In genomic region chr1:26110731-26111529, GRCh38 we compare ENCODE assay signal across 8 cellular contexts. TPM values are rescaled to one million over a fixed set of nuclear protein-coding genes. Genes with fewer than 3 reads are reported as not detected.
DNase-seq lines count a peak whose midpoint lies in the region; ATAC-seq, FAIRE-seq and TF ChIP-seq lines count a peak whose summit lies in the region.

No MANE protein-coding gene starts in this region.

- H3K27me3 ChIP-seq in MM.1S (replicated peaks; ENCODE audit: insufficient read depth, low read length): no peaks in the 10 kb centered on the region
- H3K27me3 ChIP-seq in adrenal gland: no peaks in the 10 kb centered on the region
- no peaks in the 10 kb centered on the region for H3K27me3 ChIP-seq in right atrium auricular region
- no peaks in the 10 kb centered on the region for H3K27me3 ChIP-seq in psoas muscle (ENCODE audit: insufficient read depth in 3 of 3, low read length in 2 of 3)
- H3K27me3 ChIP-seq in vagina: no peaks in the 10 kb centered on the region

- H3K4me1 ChIP-seq in MM.1S (ENCODE audit: low read length): peaks cover 25% of the 10 kb centered on the region
- H3K4me1 ChIP-seq in adrenal gland (replicated peaks in 1 of 2): peaks cover 0 to 21% of the 10 kb centered on the region in 2 donors
- H3K4me1 ChIP-seq in right atrium auricular region: peaks cover 0 to 27% of the 10 kb centered on the region in 2 donors
- H3K4me1 ChIP-seq in psoas muscle: peaks cover 29% of the 10 kb centered on the region
- H3K4me1 ChIP-seq in vagina: peaks cover 20% of the 10 kb centered on the region

- peak; percentile 26 for DNase-seq in GM04504 (ENCODE audit: low read depth)
- peak; percentile 45 for DNase-seq in H54 (ENCODE audit: insufficient read length, low spot score)
- peak; percentile 85 for DNase-seq in MM.1S
- DNase-seq in T follicular helper cell (ENCODE audit: low read depth): peak; percentile 70
- peak; percentile 75 to 83 (median 80) for DNase-seq in adrenal gland
- peak; percentile 64 for DNase-seq in right atrium auricular region (ENCODE audit: low spot score)
- peak; percentile 80 to 87 for DNase-seq in psoas muscle
- peak in 1 of 2 donors; percentile 87 for DNase-seq in vagina (ENCODE audit: extremely low spot score in 2 of 2)

- peaks cover 25% of the 10 kb centered on the region for H3F3A ChIP-seq in MM.1S (ENCODE audit: insufficient read depth, low read length)

- H3K36me3 ChIP-seq in MM.1S (replicated peaks; ENCODE audit: insufficient read depth, low read length) (peaks cover 5% of the 10 kb centered on the region; the same call in 1 of the 2 replicates), adrenal gland (replicated peaks in 1 of 2) (peaks cover 0 to 11% of the 10 kb centered on the region in 2 donors), right atrium auricular region (peaks cover 1% of the 10 kb centered on the region), psoas muscle (ENCODE audit: insufficient read depth in 1 of 2, low read depth in 1 of 2) (peaks cover 0 to 5% of the 10 kb centered on the region in 2 donors), vagina (peaks cover 0 to 11% of the 10 kb centered on the region in 2 donors)

- H3K4me2 ChIP-seq in MM.1S (ENCODE audit: low read depth, low read length): peak overlapping the region; percentile 91

- H3K9me3 ChIP-seq in MM.1S (replicated peaks; ENCODE audit: insufficient read depth, low read length) (no peaks in the 10 kb centered on the region), adrenal gland (replicated peaks in 1 of 3) (no peaks in the 10 kb centered on the region), right atrium auricular region (no peaks in the 10 kb centered on the region), psoas muscle (no peaks in the 10 kb centered on the region), vagina (no peaks in the 10 kb centered on the region)

- H3K9ac ChIP-seq in MM.1S (ENCODE audit: low read length): peak overlapping the region; percentile 97

- H3K27ac ChIP-seq in MM.1S (ENCODE audit: low read length): peak overlapping the region; percentile 88
- peak overlapping the region; percentile 54 to 99 (median 94) for H3K27ac ChIP-seq in adrenal gland
- peak overlapping the region; percentile 95 to 96 for H3K27ac ChIP-seq in right atrium auricular region
- H3K27ac ChIP-seq in psoas muscle: peak overlapping the region; percentile 96
- peak overlapping the region; percentile 92 for H3K27ac ChIP-seq in vagina

- FAIRE-seq in H54 (lab: Jason Lieb, UNC): no peak

- intact Hi-C loops in adrenal gland (cut with DNase I): no loop called here
- intact Hi-C loops in psoas muscle (cut with DNase I): loop anchor here in 1 of 2 donors (10.0 kb wide), 1 partner anchor 124 kb away; the partner anchor contains the start of gene CEP85
- intact Hi-C loops in vagina (cut with DNase I): loop anchor here (5.0 kb wide), 1 partner anchor 51 kb away; no protein-coding TSS in a partner anchor

- peak; percentile 38 to 64 (median 56) for ATAC-seq in psoas muscle

- peak overlapping the region; percentile 92 for H2AFZ ChIP-seq in MM.1S (ENCODE audit: low read length)

- 0 to 2% (median 1%) methylated on average over 10 to 85 of the region's 85 CpGs for WGBS in adrenal gland, 4 donors
- 0 to 1% (median 0%) methylated on average over 52 to 85 of the region's 85 CpGs for WGBS in psoas muscle, 3 donors

- H3K79me2 ChIP-seq in MM.1S (ENCODE audit: low read length): peaks cover 34% of the 10 kb centered on the region

- TF ChIP-seq CTCF in MM.1S (IDR thresholded peaks at IDR 0.05; ENCODE audit: low read length): no peak
- TF ChIP-seq CTCF in adrenal gland (IDR thresholded peaks at IDR 0.05): no peak
- TF ChIP-seq CTCF in right atrium auricular region (IDR thresholded peaks at IDR 0.05): peak in 1 of 2 donors; percentile 28
- no peak for TF ChIP-seq CTCF in psoas muscle (IDR thresholded peaks at IDR 0.05)
- TF ChIP-seq CTCF in vagina (IDR thresholded peaks at IDR 0.05): no peak

- H3K9me2 ChIP-seq in MM.1S (replicated peaks; ENCODE audit: insufficient read depth, low read length): no peaks in the 10 kb centered on the region

- H3K4me3 ChIP-seq in MM.1S (ENCODE audit: low read length) (peak overlapping the region; percentile 89), adrenal gland (peak overlapping the region; percentile 60 to 92 (median 86)), right atrium auricular region (peak overlapping the region; percentile 84 to 99), psoas muscle (peak overlapping the region; percentile 98), vagina (peak overlapping the region; percentile 97 to 99)

- TF ChIP-seq POLR2A in H54 (IDR thresholded peaks at IDR 0.05; ENCODE audit: low read depth, low read length): no peak
- peak in 1 of 2 donors; percentile 44 for TF ChIP-seq POLR2A in adrenal gland (IDR thresholded peaks at IDR 0.05)
- TF ChIP-seq POLR2A in vagina (IDR thresholded peaks at IDR 0.05): no peak

- no peaks in the 10 kb centered on the region for H4K20me1 ChIP-seq in MM.1S (ENCODE audit: insufficient read depth, low read length)

RNA-seq across cellular contexts. Expression of gene PDIK1L, which starts 0.7 kb away (rescaled TPM):
- total RNA-seq in adrenal gland (1 to 10 TPM; 2.3 to 9.8 (median 8.0) TPM), right atrium auricular region (1 to 10 TPM; 3.0 to 3.4 TPM), psoas muscle (1 to 10 TPM; 3.1 to 7.0 (median 5.3) TPM), vagina (5.6 TPM)
- polyA plus RNA-seq in adrenal gland (1 to 10 TPM; 1.6 to 6.6 (median 1.7) TPM), psoas muscle (1 to 10 TPM; 1.4 to 5.8 (median 2.4) TPM)

RNA-seq across cellular contexts. Expression of gene TRIM63, which starts 43.5 kb away (rescaled TPM):
- total RNA-seq in adrenal gland (1 to 10 TPM in 1 of 8 donors, under 1 TPM in 1, not detected in 6; 0.18 to 4.6 TPM), right atrium auricular region (100 to 1,000 TPM; 118 to 151 TPM), psoas muscle (1,000 to 10,000 TPM in 1 of 4 donors, 100 to 1,000 TPM in 2, 10 to 100 TPM in 1; 74.2 to 2,937 (median 350) TPM), vagina (not detected)
- polyA plus RNA-seq in adrenal gland (under 1 TPM in 2 of 3 donors, not detected in 1; 0.16 to 0.24 TPM), psoas muscle (1,000 to 10,000 TPM in 2 of 3 donors, 100 to 1,000 TPM in 1; 369 to 2,799 (median 1,951) TPM)

RNA-seq across cellular contexts. Expression of gene FAM110D, which starts 47.9 kb away (rescaled TPM):
- 1 to 10 TPM; 1.7 to 3.9 (median 2.4) TPM for total RNA-seq in adrenal gland
- polyA plus RNA-seq in adrenal gland: 1 to 10 TPM in 2 of 3 donors, under 1 TPM in 1; 0.46 to 6.2 (median 1.4) TPM
- total RNA-seq in right atrium auricular region: 1 to 10 TPM; 3.8 to 4.3 TPM
- 1 to 10 TPM; 1.2 to 2.9 (median 1.3) TPM for total RNA-seq in psoas muscle
- 1 to 10 TPM; 1.4 to 1.7 (median 1.7) TPM for polyA plus RNA-seq in psoas muscle
- 4.2 TPM for total RNA-seq in vagina

RNA-seq across cellular contexts. Expression of gene C1orf232, which starts 57.8 kb away (rescaled TPM):
- total RNA-seq in adrenal gland (not detected), right atrium auricular region (not detected), psoas muscle (not detected), vagina (not detected)
- polyA plus RNA-seq in adrenal gland (not detected), psoas muscle (not detected)

RNA-seq across cellular contexts. Expression of gene ZNF593, which starts 58.8 kb away (rescaled TPM):
- total RNA-seq in adrenal gland (10 to 100 TPM; 17.8 to 44.7 (median 29.5) TPM), right atrium auricular region (10 to 100 TPM; 12.8 to 30.5 TPM), psoas muscle (100 to 1,000 TPM in 1 of 4 donors, 10 to 100 TPM in 3; 75.2 to 116 (median 78.3) TPM), vagina (18.7 TPM)
- polyA plus RNA-seq in adrenal gland (100 to 1,000 TPM in 1 of 3 donors, 10 to 100 TPM in 1, 1 to 10 TPM in 1; 9.8 to 113 (median 51.0) TPM), psoas muscle (100 to 1,000 TPM in 2 of 3 donors, 10 to 100 TPM in 1; 65.7 to 236 (median 162) TPM)

Comparison
In these comparisons a context has a peak if more than half of its experiments do, and no peak if none do; other contexts are left out.
1. RNA of gene TRIM63, which starts 43.5 kb away (total RNA-seq): 74.2 to 2,937 TPM in psoas muscle and 118 to 151 TPM in right atrium auricular region; 0.18 to 4.6 TPM in adrenal gland and not detected in vagina (single experiment); every median in the first group is over 10 times any median in the second.
2. Peak in every context shown above with its lines, with median percentiles within 50 percentile points of each other: H3K27ac ChIP-seq and H3K4me3 ChIP-seq.